In genomic region chr1:205924436-205924742, GRCh38 we compare ENCODE assay signal across 26 cellular contexts. TPM values are rescaled to one million over a fixed set of nuclear protein-coding genes. Genes with fewer than 3 reads are reported as not detected.
"Had no signal": no experiment of that assay in that cellular context is flagged by ENCODE, and none has a peak within 500 bp of the region (broad histone marks: within the 10 kb centered on the region; RNA-seq: fewer than 3 reads in every experiment).

No MANE protein-coding gene starts in this region.

- H3K36me3 Mint-ChIP-seq: activated naive CD4-positive, alpha-beta T cell treated with anti-CD3 and anti-CD28 coated beads, Interleukin-2, amount 50 U/mL, for 72 hours; brain; mesothelial cell of epicardium; natural killer cell treated with Interleukin-12 subunit alpha and Interleukin-12 subunit beta and Interleukin-15 and Interleukin-18, amount 100 ng/mL, for 72 hours had no signal

- H3K27ac Mint-ChIP-seq: activated CD4-positive, alpha-beta memory T cell treated with anti-CD3 and anti-CD28 coated beads, Interleukin-2, amount 10 ng/mL, durations not matched to agents 7 days and 5 days; activated CD4-positive, alpha-beta T cell treated with anti-CD3 and anti-CD28 coated beads, Interleukin-2, amount 10 ng/mL, durations not matched to agents 24 days and 14 days; activated naive CD4-positive, alpha-beta T cell treated with anti-CD3 and anti-CD28 coated beads, Interleukin-2, amount 50 U/mL, for 72 hours; activated T-helper 1 cell treated with anti-CD3 and anti-CD28 coated beads, Interleukin-12 subunit alpha, Interleukin-12 subunit beta, Interleukin-2, Interleukin-4 antibody, amounts not matched to agents 30 ng/mL and 10 ng/mL and 1 ng/mL, durations not matched to agents 14 hours and 24 hours and 36 hours; effector memory CD8-positive, alpha-beta T cell; mesothelial cell of epicardium; natural killer cell treated with Interleukin-12 subunit alpha and Interleukin-12 subunit beta and Interleukin-15 and Interleukin-18, amount 100 ng/mL, for 72 hours; T-helper 17 cell had no signal

- H3K4me1 ChIP-seq: gastroesophageal sphincter, transverse colon had no signal

- DNase-seq: activated CD4-positive, alpha-beta memory T cell treated with anti-CD3 and anti-CD28 coated beads, Interleukin-2, amount 10 ng/mL, durations not matched to agents 7 days and 5 days; activated CD4-positive, alpha-beta T cell treated with anti-CD3 and anti-CD28 coated beads, Interleukin-2, amount 10 ng/mL, durations not matched to agents 24 days and 14 days; aorta; caudate nucleus; effector memory CD8-positive, alpha-beta T cell; hypothalamus; left ventricle myocardium superior; mammary epithelial cell; right cardiac atrium; stimulated activated CD4-positive, alpha-beta T cell treated with anti-CD3 and anti-CD28 coated beads, Interleukin-1b, Interleukin-23, amount 100 ng/mL, for 48 hours; T-helper 17 cell; transverse colon had no signal

- H3K27me3 Mint-ChIP-seq: brain had no signal

- H3K4me3 ChIP-seq: dorsolateral prefrontal cortex, esophagus muscularis mucosa, gastroesophageal sphincter, ovary, stomach, transverse colon had no signal

- ATAC-seq: activated naive CD4-positive, alpha-beta T cell treated with anti-CD3 and anti-CD28 coated beads, Interleukin-2, amount 50 U/mL, for 72 hours; effector memory CD8-positive, alpha-beta T cell; gastroesophageal sphincter; left ventricle myocardium superior; natural killer cell treated with Interleukin-12 subunit alpha and Interleukin-12 subunit beta and Interleukin-15 and Interleukin-18, amount 100 ng/mL, for 72 hours; right cardiac atrium; T-helper 17 cell had no signal

- H3K9me3 ChIP-seq: esophagus muscularis mucosa, gastroesophageal sphincter, neutrophil, ovary, stomach, transverse colon had no signal

- H3K4me3 Mint-ChIP-seq: activated CD4-positive, alpha-beta memory T cell treated with anti-CD3 and anti-CD28 coated beads, Interleukin-2, amount 10 ng/mL, durations not matched to agents 7 days and 5 days; activated CD4-positive, alpha-beta T cell treated with anti-CD3 and anti-CD28 coated beads, Interleukin-2, amount 10 ng/mL, durations not matched to agents 24 days and 14 days; activated T-helper 1 cell treated with anti-CD3 and anti-CD28 coated beads, Interleukin-12 subunit alpha, Interleukin-12 subunit beta, Interleukin-2, Interleukin-4 antibody, amounts not matched to agents 30 ng/mL and 10 ng/mL and 1 ng/mL, durations not matched to agents 14 hours and 24 hours and 36 hours; brain; effector memory CD8-positive, alpha-beta T cell; mesothelial cell of epicardium; natural killer cell treated with Interleukin-12 subunit alpha and Interleukin-12 subunit beta and Interleukin-15 and Interleukin-18, amount 100 ng/mL, for 72 hours; T-helper 17 cell had no signal

- H3K27ac ChIP-seq: esophagus muscularis mucosa, gastroesophageal sphincter, neutrophil, ovary, stomach, transverse colon had no signal

- H3K27me3 ChIP-seq: dorsolateral prefrontal cortex, gastroesophageal sphincter, neutrophil, ovary, stomach, transverse colon had no signal

- H3K36me3 ChIP-seq: esophagus muscularis mucosa, gastroesophageal sphincter, neutrophil, ovary, stomach, transverse colon had no signal

- H3K4me1 Mint-ChIP-seq: activated CD4-positive, alpha-beta memory T cell treated with anti-CD3 and anti-CD28 coated beads, Interleukin-2, amount 10 ng/mL, durations not matched to agents 7 days and 5 days; activated CD4-positive, alpha-beta T cell treated with anti-CD3 and anti-CD28 coated beads, Interleukin-2, amount 10 ng/mL, durations not matched to agents 24 days and 14 days; T-helper 17 cell had no signal

- H3K9me3 Mint-ChIP-seq: activated CD4-positive, alpha-beta memory T cell treated with anti-CD3 and anti-CD28 coated beads, Interleukin-2, amount 10 ng/mL, durations not matched to agents 7 days and 5 days; activated CD4-positive, alpha-beta T cell treated with anti-CD3 and anti-CD28 coated beads, Interleukin-2, amount 10 ng/mL, durations not matched to agents 24 days and 14 days; activated naive CD4-positive, alpha-beta T cell treated with anti-CD3 and anti-CD28 coated beads, Interleukin-2, amount 50 U/mL, for 72 hours; activated T-helper 1 cell treated with anti-CD3 and anti-CD28 coated beads, Interleukin-12 subunit alpha, Interleukin-12 subunit beta, Interleukin-2, Interleukin-4 antibody, amounts not matched to agents 30 ng/mL and 10 ng/mL and 1 ng/mL, durations not matched to agents 14 hours and 24 hours and 36 hours; brain; effector memory CD8-positive, alpha-beta T cell; mesothelial cell of epicardium; natural killer cell treated with Interleukin-12 subunit alpha and Interleukin-12 subunit beta and Interleukin-15 and Interleukin-18, amount 100 ng/mL, for 72 hours had no signal

RNA-seq across cellular contexts. Expression of gene SLC26A9, which starts 18.9 kb away (rescaled TPM):
- total RNA-seq: activated CD4-positive, alpha-beta memory T cell treated with anti-CD3 and anti-CD28 coated beads, Interleukin-2, amount 10 ng/mL, durations not matched to agents 7 days and 5 days; activated CD4-positive, alpha-beta T cell treated with anti-CD3 and anti-CD28 coated beads, Interleukin-2, amount 10 ng/mL, durations not matched to agents 24 days and 14 days; activated naive CD4-positive, alpha-beta T cell treated with anti-CD3 and anti-CD28 coated beads, Interleukin-2, amount 50 U/mL, for 72 hours; activated T-helper 1 cell treated with anti-CD3 and anti-CD28 coated beads, Interleukin-12 subunit alpha, Interleukin-12 subunit beta, Interleukin-2, Interleukin-4 antibody, amounts not matched to agents 30 ng/mL and 10 ng/mL and 1 ng/mL, durations not matched to agents 14 hours and 24 hours and 36 hours; mammary epithelial cell; mesothelial cell of epicardium; natural killer cell treated with Interleukin-12 subunit alpha and Interleukin-12 subunit beta and Interleukin-15 and Interleukin-18, amount 100 ng/mL, for 72 hours; pulmonary artery endothelial cell; skeletal muscle tissue; T-helper 17 cell; temporal lobe; transverse colon had no signal
- polyA plus RNA-seq: mammary epithelial cell had no signal
